ENCODE assay signal across 30 cellular contexts in genomic region chr17:30398328-30399041, GRCh38.
"Had no signal": no experiment of that assay in that cellular context is flagged by ENCODE, and none has a peak within 500 bp of the region (broad histone marks: within the 10 kb centered on the region; RNA-seq: fewer than 3 reads in every experiment).

No MANE protein-coding gene starts in this region.

- H3K36me3 ChIP-seq: breast epithelium, gastrocnemius medialis, thyroid gland, vagina had no signal

- H3K4me3 Mint-ChIP-seq: activated CD4-positive, alpha-beta memory T cell treated with anti-CD3 and anti-CD28 coated beads, Interleukin-2, amount 10 ng/mL, durations not matched to agents 7 days and 5 days; activated CD4-positive, alpha-beta T cell treated with anti-CD3 and anti-CD28 coated beads, Interleukin-2, amount 10 ng/mL, durations not matched to agents 7 days and 5 days; activated naive CD4-positive, alpha-beta T cell treated with anti-CD3 and anti-CD28 coated beads, Interleukin-2, amount 50 U/mL, for 24 hours; activated naive CD8-positive, alpha-beta T cell treated with anti-CD3 and anti-CD28 coated beads, Interleukin-2, amount 50 U/mL, for 24 hours; activated T-cell treated with anti-CD3 and anti-CD28 coated beads, Interleukin-2, amount 50 U/mL, for 4 hours; natural killer cell; stimulated activated memory B cell treated with anti-CD40 and anti-IgM and Interleukin-4, amounts not matched to agents 10 μg/mL and 1 μg/mL and 100 μg/mL, for 72 hours; stimulated activated naive CD8-positive, alpha-beta T cell treated with anti-CD3 and anti-CD28 coated beads, Interleukin-15, amount 100 ng/mL, for 72 hours; T-helper 2 cell treated with Interferon-gamma antibody and Interleukin-4, amounts not matched to agents 5 μg/mL and 100 μg/mL, for 36 hours had no signal

- H3K27me3 ChIP-seq: breast epithelium, gastrocnemius medialis, thyroid gland, upper lobe of left lung, vagina had no signal

- H3K4me1 ChIP-seq: breast epithelium had no signal

- H3K27ac Mint-ChIP-seq: activated CD4-positive, alpha-beta memory T cell treated with anti-CD3 and anti-CD28 coated beads, Interleukin-2, amount 10 ng/mL, durations not matched to agents 7 days and 5 days; activated CD4-positive, alpha-beta T cell treated with anti-CD3 and anti-CD28 coated beads, Interleukin-2, amount 10 ng/mL, durations not matched to agents 7 days and 5 days; activated naive CD4-positive, alpha-beta T cell treated with anti-CD3 and anti-CD28 coated beads, Interleukin-2, amount 50 U/mL, for 24 hours; activated naive CD8-positive, alpha-beta T cell treated with anti-CD3 and anti-CD28 coated beads, Interleukin-2, amount 50 U/mL, for 24 hours; activated T-helper 2 cell treated with anti-CD3 and anti-CD28 coated beads, Interferon-gamma antibody, Interleukin-2, Interleukin-4, amounts not matched to agents 10 μg/mL and 5 μg/mL and 100 μg/mL, durations not matched to agents 14 hours and 24 hours and 36 hours; natural killer cell; stimulated activated memory B cell treated with anti-CD40 and anti-IgM and Interleukin-4, amounts not matched to agents 10 μg/mL and 1 μg/mL and 100 μg/mL, for 72 hours; stimulated activated naive CD8-positive, alpha-beta T cell treated with anti-CD3 and anti-CD28 coated beads, Interleukin-15, amount 100 ng/mL, for 72 hours; T-helper 2 cell treated with Interferon-gamma antibody and Interleukin-4, amounts not matched to agents 5 μg/mL and 100 μg/mL, for 36 hours had no signal

- H3K4me3 ChIP-seq: breast epithelium, gastrocnemius medialis, left ventricle myocardium inferior, lung, skin epidermis, thyroid gland, upper lobe of left lung, vagina had no signal

- H3K27ac ChIP-seq: breast epithelium, epithelial cell of prostate, gastrocnemius medialis, left ventricle myocardium inferior, skin epidermis, thyroid gland, upper lobe of left lung, vagina had no signal

- DNase-seq: activated CD4-positive, alpha-beta memory T cell treated with anti-CD3 and anti-CD28 coated beads, Interleukin-2, amount 10 ng/mL, durations not matched to agents 7 days and 5 days; activated CD4-positive, alpha-beta T cell treated with anti-CD3 and anti-CD28 coated beads for 1 hour; activated CD4-positive, alpha-beta T cell treated with anti-CD3 and anti-CD28 coated beads, Interleukin-2, amount 10 ng/mL, durations not matched to agents 7 days and 5 days; activated CD8-positive, alpha-beta memory T cell treated with anti-CD3 and anti-CD28 coated beads, Interleukin-2, amount 50 U/mL, for 48 hours; activated naive CD8-positive, alpha-beta T cell treated with anti-CD3 and anti-CD28 coated beads, Interleukin-2, amount 50 U/mL, for 24 hours; activated T-cell treated with anti-CD3 and anti-CD28 coated beads, Interleukin-2, amount 50 U/mL, for 4 hours; central memory CD4-positive, alpha-beta T cell; dermis blood vessel endothelial cell; effector CD4-positive, alpha-beta T cell; gastrocnemius medialis; glutamatergic neuron; left ventricle myocardium inferior; mesendoderm; natural killer cell; stimulated activated CD4-positive, alpha-beta T cell treated with anti-CD3 and anti-CD28 coated beads, Interleukin-4, amount 100 ng/mL, for 4 hours; stimulated activated CD8-positive, alpha-beta memory T cell treated with anti-CD3 and anti-CD28 coated beads, Interleukin-4, amount 100 ng/mL, for 48 hours; stimulated activated naive CD8-positive, alpha-beta T cell treated with anti-CD3 and anti-CD28 coated beads, Interleukin-15, amount 100 ng/mL, for 72 hours; substantia nigra; T-helper 1 cell; thyroid gland; upper lobe of left lung had no signal

- H3K27me3 Mint-ChIP-seq: activated CD4-positive, alpha-beta memory T cell treated with anti-CD3 and anti-CD28 coated beads, Interleukin-2, amount 10 ng/mL, durations not matched to agents 7 days and 5 days; activated CD4-positive, alpha-beta T cell treated with anti-CD3 and anti-CD28 coated beads, Interleukin-2, amount 10 ng/mL, durations not matched to agents 7 days and 5 days; activated naive CD4-positive, alpha-beta T cell treated with anti-CD3 and anti-CD28 coated beads, Interleukin-2, amount 50 U/mL, for 24 hours; activated naive CD8-positive, alpha-beta T cell treated with anti-CD3 and anti-CD28 coated beads, Interleukin-2, amount 50 U/mL, for 24 hours; stimulated activated memory B cell treated with anti-CD40 and anti-IgM and Interleukin-4, amounts not matched to agents 10 μg/mL and 1 μg/mL and 100 μg/mL, for 72 hours; stimulated activated naive CD8-positive, alpha-beta T cell treated with anti-CD3 and anti-CD28 coated beads, Interleukin-15, amount 100 ng/mL, for 72 hours had no signal

- H3K4me1 Mint-ChIP-seq: activated CD4-positive, alpha-beta T cell treated with anti-CD3 and anti-CD28 coated beads, Interleukin-2, amount 10 ng/mL, durations not matched to agents 7 days and 5 days had no signal

- H3K9me3 Mint-ChIP-seq: activated CD4-positive, alpha-beta memory T cell treated with anti-CD3 and anti-CD28 coated beads, Interleukin-2, amount 10 ng/mL, durations not matched to agents 7 days and 5 days; activated CD4-positive, alpha-beta T cell treated with anti-CD3 and anti-CD28 coated beads, Interleukin-2, amount 10 ng/mL, durations not matched to agents 7 days and 5 days; activated naive CD4-positive, alpha-beta T cell treated with anti-CD3 and anti-CD28 coated beads, Interleukin-2, amount 50 U/mL, for 24 hours; activated naive CD8-positive, alpha-beta T cell treated with anti-CD3 and anti-CD28 coated beads, Interleukin-2, amount 50 U/mL, for 24 hours; natural killer cell; stimulated activated naive CD8-positive, alpha-beta T cell treated with anti-CD3 and anti-CD28 coated beads, Interleukin-15, amount 100 ng/mL, for 72 hours; T-helper 2 cell treated with Interferon-gamma antibody and Interleukin-4, amounts not matched to agents 5 μg/mL and 100 μg/mL, for 36 hours had no signal

- H3K9me3 ChIP-seq: breast epithelium, gastrocnemius medialis, thyroid gland, upper lobe of left lung, vagina had no signal
